17 cellular contexts compared by ENCODE assay signal in the genomic region with DNA sequence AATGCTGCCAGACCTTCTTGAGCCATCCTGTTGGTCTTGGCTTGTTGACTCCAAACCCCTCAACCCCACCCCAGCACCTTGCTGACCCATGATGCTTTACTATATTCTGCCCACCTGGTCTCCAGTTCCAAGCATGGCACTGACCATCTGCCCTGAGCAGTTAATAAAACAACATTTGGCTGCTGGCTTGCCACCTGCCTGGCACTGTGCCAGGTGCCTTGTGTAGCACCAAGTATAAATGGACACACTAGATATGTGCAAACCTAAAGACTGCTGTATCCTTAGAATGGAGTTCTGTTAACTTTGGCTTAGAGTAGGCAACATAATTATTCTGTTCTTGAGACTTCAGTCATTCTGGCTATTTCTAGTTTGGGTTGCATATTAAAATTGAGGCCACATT.
A peak's percentile ranks its signal among the peaks of the same experiment; 100 is the strongest.
DNase-seq lines count a peak whose midpoint lies in the region; ATAC-seq lines count a peak whose summit lies in the region.
"Had no signal": no experiment of that assay in that cellular context is flagged by ENCODE, and none has a peak within 500 bp of the region (broad histone marks: within the 10 kb centered on the region; RNA-seq: fewer than 3 reads in every experiment).

No MANE protein-coding gene starts in this region.

- no peaks in the 10 kb centered on the region for H3K4me1 Mint-ChIP-seq in activated CD4-positive, alpha-beta T cell treated with anti-CD3 and anti-CD28 coated beads, Interleukin-2, amount 10 ng/mL, durations not matched to agents 24 days and 14 days
- H3K4me1 Mint-ChIP-seq: neural progenitor cell had no signal

- H3K27ac Mint-ChIP-seq in activated CD4-positive, alpha-beta T cell treated with anti-CD3 and anti-CD28 coated beads, Interleukin-2, amount 10 ng/mL, durations not matched to agents 24 days and 14 days, result no peak overlapping the region
- H3K27ac Mint-ChIP-seq: activated naive CD8-positive, alpha-beta T cell treated with anti-CD3 and anti-CD28 coated beads for 36 hours; activated T-cell treated with anti-CD3 and anti-CD28 coated beads, Interleukin-2, amount 50 U/mL, for 24 hours; neural progenitor cell had no signal

- no peak for ATAC-seq in GM21529 (IDR thresholded peaks at IDR 0.05; ENCODE audit: unreplicated experiment)
- ATAC-seq: Panc1; stimulated activated naive CD8-positive, alpha-beta T cell treated with anti-CD3 and anti-CD28 coated beads, Interleukin-15, Interleukin-2, amounts not matched to agents 100 U/mL and 50 U/mL, for 24 hours had no signal

- H3K9me3 Mint-ChIP-seq in activated CD4-positive, alpha-beta T cell treated with anti-CD3 and anti-CD28 coated beads, Interleukin-2, amount 10 ng/mL, durations not matched to agents 24 days and 14 days, result no peaks in the 10 kb centered on the region
- H3K9me3 Mint-ChIP-seq: activated naive CD8-positive, alpha-beta T cell treated with anti-CD3 and anti-CD28 coated beads for 36 hours; activated T-cell treated with anti-CD3 and anti-CD28 coated beads, Interleukin-2, amount 50 U/mL, for 24 hours had no signal

- intact Hi-C loops in activated CD4-positive, alpha-beta T cell treated with anti-CD3 and anti-CD28 coated beads, Interleukin-2, amount 10 ng/mL, durations not matched to agents 24 days and 14 days (cut with micrococcal nuclease), result no loop called here

- DNase-seq in activated CD4-positive, alpha-beta T cell treated with anti-CD3 and anti-CD28 coated beads, Interleukin-2, amount 10 ng/mL, durations not matched to agents 24 days and 14 days, result peak; percentile 40
- DNase-seq in activated CD4-positive, alpha-beta T cell treated with anti-CD3 and anti-CD28 coated beads for 4 hours, result no peak
- DNase-seq in NCI-H2029 treated with DMSO at 0.1 percent for 48 hours (lab: John Stamatoyannopoulos, UW) (peak; percentile 41), SHP77 treated with DMSO at 0.1 percent for 48 hours (lab: John Stamatoyannopoulos, UW) (peak; percentile 91), HUDEP-2 (lab: John Stamatoyannopoulos, UW; ENCODE audit: unreplicated experiment in 76 of 76) (no peak), AG20443 (ENCODE audit: low spot score) (no peak), NCI-H446 treated with DMSO at 0.1 percent for 48 hours (lab: John Stamatoyannopoulos, UW) (no peak)
- DNase-seq: activated CD4-positive, alpha-beta T cell treated with anti-CD3 and anti-CD28 coated beads, Interleukin-2, amount 50 U/mL, for 48 hours; activated naive CD8-positive, alpha-beta T cell treated with anti-CD3 and anti-CD28 coated beads for 36 hours; activated T-cell treated with anti-CD3 and anti-CD28 coated beads, Interleukin-2, amount 50 U/mL, for 24 hours; islet precursor cell; Kasumi-1; NCI-H2107; stimulated activated naive CD8-positive, alpha-beta T cell treated with anti-CD3 and anti-CD28 coated beads, Interleukin-15, Interleukin-2, amounts not matched to agents 100 U/mL and 50 U/mL, for 24 hours had no signal

- H3K36me3 Mint-ChIP-seq in activated CD4-positive, alpha-beta T cell treated with anti-CD3 and anti-CD28 coated beads, Interleukin-2, amount 10 ng/mL, durations not matched to agents 24 days and 14 days (ENCODE audit: low read depth), result no peaks in the 10 kb centered on the region
- H3K36me3 Mint-ChIP-seq: activated naive CD8-positive, alpha-beta T cell treated with anti-CD3 and anti-CD28 coated beads for 36 hours; neural progenitor cell had no signal

- peaks cover 23% of the 10 kb centered on the region for H3K27me3 Mint-ChIP-seq in activated CD4-positive, alpha-beta T cell treated with anti-CD3 and anti-CD28 coated beads, Interleukin-2, amount 10 ng/mL, durations not matched to agents 24 days and 14 days

- no peak overlapping the region for H3K4me3 Mint-ChIP-seq in activated CD4-positive, alpha-beta T cell treated with anti-CD3 and anti-CD28 coated beads, Interleukin-2, amount 10 ng/mL, durations not matched to agents 24 days and 14 days
- H3K4me3 Mint-ChIP-seq: activated naive CD8-positive, alpha-beta T cell treated with anti-CD3 and anti-CD28 coated beads for 36 hours; activated T-cell treated with anti-CD3 and anti-CD28 coated beads, Interleukin-2, amount 50 U/mL, for 24 hours; neural progenitor cell had no signal

Comparison
In these comparisons a context has a peak if more than half of its experiments do, and no peak if none do; other contexts are left out.
1. DNase-seq: peak in activated CD4-positive, alpha-beta T cell treated with anti-CD3 and anti-CD28 coated beads, Interleukin-2, amount 10 ng/mL, durations not matched to agents 24 days and 14 days (single experiment), NCI-H2029 treated with DMSO at 0.1 percent for 48 hours (single experiment) and SHP77 treated with DMSO at 0.1 percent for 48 hours (single experiment); none in activated CD4-positive, alpha-beta T cell treated with anti-CD3 and anti-CD28 coated beads for 4 hours (0 of 2), HUDEP-2 (0 of 76), AG20443 (single experiment) and NCI-H446 treated with DMSO at 0.1 percent for 48 hours (single experiment).